In the genomic region with DNA sequence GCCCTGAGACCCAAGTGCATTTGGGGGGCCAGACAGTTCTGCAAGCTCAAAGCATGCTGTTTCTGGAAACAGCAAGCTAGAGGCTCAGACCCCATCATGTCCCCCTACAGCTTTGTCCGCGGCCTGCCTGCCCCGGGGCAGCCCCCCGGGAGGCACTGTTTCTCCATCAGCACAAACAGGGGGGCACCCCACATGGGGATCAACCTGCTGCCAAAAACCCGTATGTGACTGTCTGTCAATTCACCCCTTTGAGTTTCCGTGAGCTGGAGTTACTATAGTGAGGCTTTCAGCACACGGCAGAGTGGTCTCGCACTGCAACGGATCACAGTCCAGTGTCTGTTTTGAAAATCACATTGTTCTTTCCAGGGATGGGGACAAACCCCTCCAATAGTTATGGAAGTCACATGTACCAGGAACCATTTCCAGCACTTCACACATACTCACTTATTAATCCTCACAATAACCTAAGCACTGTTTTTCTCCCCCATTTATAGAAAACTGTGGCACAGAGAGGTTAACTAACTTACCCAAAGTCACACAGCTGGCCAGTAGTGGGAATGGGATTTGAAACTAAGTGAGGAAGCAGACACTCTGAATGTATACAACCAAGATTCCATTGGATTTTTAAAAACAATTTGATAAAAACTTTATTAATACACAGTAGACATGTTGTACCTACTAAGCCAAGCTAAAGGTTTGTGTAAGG, we compare ENCODE assay signal across 1 cellular context.
TF ChIP-seq lines count a peak whose summit lies in the region.

No MANE protein-coding gene starts in this region.

TF ChIP-seq in HEK293, 187 proteins besides CTCF, POLR2A, EP300 and RAD21 (continued from another document):
- TF ChIP-seq, protein P1, sequence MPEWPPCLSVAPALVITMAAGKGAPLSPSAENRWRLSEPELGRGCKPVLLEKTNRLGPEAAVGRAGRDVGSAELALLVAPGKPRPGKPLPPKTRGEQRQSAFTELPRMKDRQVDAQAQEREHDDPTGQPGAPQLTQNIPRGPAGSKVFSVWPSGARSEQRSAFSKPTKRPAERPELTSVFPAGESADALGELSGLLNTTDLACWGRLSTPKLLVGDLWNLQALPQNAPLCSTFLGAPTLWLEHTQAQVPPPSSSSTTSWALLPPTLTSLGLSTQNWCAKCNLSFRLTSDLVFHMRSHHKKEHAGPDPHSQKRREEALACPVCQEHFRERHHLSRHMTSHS (tag by site-specific recombination; IDR thresholded peaks at IDR 0.05): no peak
